ENCODE assay signal across 8 cellular contexts in genomic region chr4:98929341-98930267, GRCh38. TPM values are rescaled to one million over a fixed set of nuclear protein-coding genes. Genes with fewer than 3 reads are reported as not detected.
DNase-seq lines count a peak whose midpoint lies in the region; ATAC-seq and FAIRE-seq lines count a peak whose summit lies in the region.

No MANE protein-coding gene starts in this region.

- H3K4me2 ChIP-seq in BLaER1 (peak overlapping the region; percentile 92), trophoblast cell (ENCODE audit: low read length) (peak overlapping the region; percentile 65)

- in situ Hi-C loops in SK-MEL-5 (cut with HindIII; ENCODE audit: low pct_unique_long_range_greater_than_20kb, low sequenced_read_pairs), result no loop called here

- H3K23ac ChIP-seq in trophoblast cell (ENCODE audit: low read length), result no peak overlapping the region

- H3K4ac ChIP-seq in trophoblast cell (ENCODE audit: low read depth, low read length), result peak overlapping the region; percentile 66

- peak overlapping the region; percentile 76 for H3K18ac ChIP-seq in trophoblast cell (ENCODE audit: low read length)

- no CpG with 5 or more reads among the region's 44 CpGs for WGBS in trophoblast cell (ENCODE audit: extremely low coverage, insufficient coverage, insufficient read length)

- FAIRE-seq in GM19239 (lab: Jason Lieb, UNC), result no peak

- peaks cover 20% of the 10 kb centered on the region for H3K36me3 ChIP-seq in BLaER1
- peaks cover 3 to 4% of the 10 kb centered on the region in 2 experiments for H3K36me3 ChIP-seq in trophoblast cell (ENCODE audit: control insufficient read depth in 1 of 2, insufficient read depth in 2 of 2, low read length in 2 of 2)

- peaks cover 40% of the 10 kb centered on the region for H4K20me1 ChIP-seq in BLaER1

- peaks cover 25% of the 10 kb centered on the region for H3K9me3 ChIP-seq in BLaER1
- peaks cover 6% of the 10 kb centered on the region for H3K9me3 ChIP-seq in trophoblast cell (ENCODE audit: insufficient read depth, low read depth, low read length)

- peaks cover 11% of the 10 kb centered on the region for H3K79me1 ChIP-seq in trophoblast cell (ENCODE audit: low read length)

- peak overlapping the region; percentile 83 for H3K14ac ChIP-seq in trophoblast cell (ENCODE audit: low read length)

- H3K4me1 ChIP-seq in BLaER1 (peaks cover 43% of the 10 kb centered on the region), trophoblast cell (ENCODE audit: control insufficient read depth in 1 of 2, insufficient read depth in 2 of 2, low read length in 2 of 2) (peaks cover 0 to 2% of the 10 kb centered on the region in 2 experiments)

- DNase-seq in GM19239 (ENCODE audit: insufficient read length, low spot score) (peak; percentile 14), SK-MEL-5 (ENCODE audit: low read depth, low spot score) (peak; percentile 59), Right ventricle myocardium inferior (ENCODE audit: missing footprints) (no peak), trophoblast cell (peak; percentile 98 to 99), ureter (ENCODE audit: low spot score) (peak; percentile 61)
- peak; percentile 50 for DNase-seq in activated naive CD4-positive, alpha-beta T cell treated with anti-CD3 and anti-CD28 coated beads, Interleukin-2, amount 50 U/mL, for 16 hours

- intact Hi-C loops in Right ventricle myocardium inferior (cut with DNase I), result loop anchor here (1.0 to 10.0 kb wide), 5 partner anchors 65 to 785 kb away; partner anchors contain the start of genes ADH5, METAP1 and STPG2

- no peak overlapping the region for H2AK5ac ChIP-seq in trophoblast cell (ENCODE audit: low read length)

- H3K27ac ChIP-seq in BLaER1, result peak overlapping the region; percentile 98
- peak overlapping the region; percentile 74 for H3K27ac ChIP-seq in trophoblast cell (ENCODE audit: low read depth, low read length)

- H2BK12ac ChIP-seq in trophoblast cell (ENCODE audit: low read length), result no peak overlapping the region

- H3K4me3 ChIP-seq in BLaER1, result peak overlapping the region; percentile 94
- H3K4me3 ChIP-seq in trophoblast cell (ENCODE audit: low read depth, low read length), result peak overlapping the region; percentile 68

- peaks cover 11% of the 10 kb centered on the region for H3K79me2 ChIP-seq in trophoblast cell (ENCODE audit: control insufficient read depth, insufficient read depth, low read length, poor library complexity)

- peak overlapping the region; percentile 80 for H2BK5ac ChIP-seq in trophoblast cell (ENCODE audit: low read depth, low read length, poor library complexity)

- H4K12ac ChIP-seq in trophoblast cell (ENCODE audit: low read depth, low read length), result peak overlapping the region; percentile 56

- H3K9ac ChIP-seq in BLaER1 (peak overlapping the region; percentile 96), trophoblast cell (ENCODE audit: low read length) (peak overlapping the region; percentile 59)

- H4K8ac ChIP-seq in trophoblast cell (ENCODE audit: low read depth, low read length), result peak overlapping the region; percentile 91

- no peaks in the 10 kb centered on the region for H3K27me3 ChIP-seq in BLaER1
- H3K27me3 ChIP-seq in trophoblast cell (ENCODE audit: insufficient read depth, low read length), result no peaks in the 10 kb centered on the region

- peak overlapping the region; percentile 99 for H2AFZ ChIP-seq in trophoblast cell (ENCODE audit: insufficient read depth, low read length, poor library complexity)

- ATAC-seq in HG03439 (IDR thresholded peaks at IDR 0.05; ENCODE audit: unreplicated experiment) (peak; percentile 51), Right ventricle myocardium inferior (peak; percentile 66)

- peak overlapping the region; percentile 54 for H2BK120ac ChIP-seq in trophoblast cell (ENCODE audit: insufficient read depth, low read length, poor library complexity)

- H4K91ac ChIP-seq in trophoblast cell (ENCODE audit: low read depth, low read length), result peak overlapping the region; percentile 80

RNA-seq across cellular contexts. Expression of gene EIF4E, which starts 0.7 kb away (rescaled TPM):
- 132 and 135 TPM in 2 replicates for total RNA-seq in SK-MEL-5 (2014; rRNA removed; shearing (Covaris generic))
- polyA plus RNA-seq in SK-MEL-5 (2015; cell fraction: cytosol; rRNA removed), result 103 and 122 TPM in 2 replicates
- 41.2 and 42.1 TPM in 2 replicates for polyA plus RNA-seq in SK-MEL-5 (2015; cell fraction: nucleus; rRNA removed)
- 50.7 TPM for total RNA-seq in Right ventricle myocardium inferior
- polyA plus RNA-seq in trophoblast cell (2013), result 65.0 and 68.6 TPM in 2 replicates
- total RNA-seq in ureter, result 89.1 TPM
